Comparison of ENCODE assay signal across 32 cellular contexts in the genomic region with DNA sequence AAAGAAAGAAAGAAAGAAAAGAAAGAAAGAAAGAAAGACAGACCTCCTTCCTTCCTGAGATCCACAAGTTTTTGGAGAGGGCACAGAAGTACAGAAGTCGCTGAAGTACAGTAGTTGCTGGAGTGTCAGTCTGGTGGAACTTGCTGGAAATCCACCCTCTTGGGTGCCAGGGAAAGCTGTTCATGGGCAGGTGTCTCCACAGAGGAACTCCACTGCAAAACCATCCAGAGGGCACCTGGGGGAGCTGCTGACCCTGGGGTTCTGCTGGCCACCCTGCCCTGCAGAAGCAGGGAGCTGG.
"Had no signal": no experiment of that assay in that cellular context is flagged by ENCODE, and none has a peak within 500 bp of the region (broad histone marks: within the 10 kb centered on the region; RNA-seq: fewer than 3 reads in every experiment).

No MANE protein-coding gene starts in this region.

- H3K27ac ChIP-seq: brain microvascular endothelial cell, esophagus muscularis mucosa, foreskin keratinocyte, gastrocnemius medialis, heart left ventricle, WERI-Rb-1 had no signal

- H3K4me1 ChIP-seq: foreskin keratinocyte had no signal

- H3K27me3 ChIP-seq: brain microvascular endothelial cell, esophagus muscularis mucosa, foreskin keratinocyte, gastrocnemius medialis, heart left ventricle had no signal

- ATAC-seq: activated CD4-positive, CD25-positive, alpha-beta regulatory T cell treated with anti-CD3 and anti-CD28 coated beads, Interleukin-2, amount 50 U/mL, for 24 hours; activated CD8-positive, alpha-beta T cell treated with anti-CD3 and anti-CD28 coated beads for 36 hours; activated T-cell treated with anti-CD3 and anti-CD28 coated beads, Interleukin-2, amount 50 U/mL, for 4 hours; activated T-helper 17 cell treated with anti-CD3 and anti-CD28 coated beads, Interleukin-2, amount 50 U/mL, for 72 hours; effector memory CD8-positive, alpha-beta T cell; foreskin keratinocyte; gastrocnemius medialis; heart left ventricle had no signal

- H3K9me3 ChIP-seq: esophagus muscularis mucosa, gastrocnemius medialis, heart left ventricle had no signal

- H3K4me3 ChIP-seq: esophagus muscularis mucosa, gastrocnemius medialis, heart left ventricle had no signal

- DNase-seq: activated B cell treated with CpG ODN at 0.5 μM for 24 hours; activated CD4-positive, alpha-beta T cell treated with anti-CD3 and anti-CD28 coated beads for 48 hours; activated CD4-positive, alpha-beta T cell treated with anti-CD3 and anti-CD28 coated beads, Interleukin-2, amount 50 U/mL, for 1 hour; activated CD4-positive, alpha-beta T cell treated with anti-CD3 and anti-CD28 coated beads, Interleukin-2, amount 50 U/mL, for 48 hours; activated CD8-positive, alpha-beta memory T cell treated with anti-CD3 and anti-CD28 coated beads for 24 hours; activated CD8-positive, alpha-beta T cell treated with anti-CD3 and anti-CD28 coated beads for 36 hours; activated effector memory CD4-positive, alpha-beta T cell treated with Interleukin-2 at 50 U/mL for 16 hours; activated gamma-delta T cell treated with Interleukin-2 at 50 U/mL for 16 hours; activated naive CD4-positive, alpha-beta T cell treated with anti-CD3 and anti-CD28 coated beads, Interleukin-2, amount 50 U/mL, for 16 hours; activated naive CD4-positive, alpha-beta T cell treated with Interleukin-2 at 50 U/mL for 16 hours; activated T-cell treated with anti-CD3 and anti-CD28 coated beads, Interleukin-2, amount 50 U/mL, for 4 hours; amniotic stem cell; anterior cingulate cortex; brain microvascular endothelial cell; caudate nucleus; cortex of kidney; dermis blood vessel endothelial cell; effector CD4-positive, alpha-beta T cell; effector memory CD8-positive, alpha-beta T cell; erythroblast; foreskin keratinocyte; gastrocnemius medialis; glutamatergic neuron; heart left ventricle; T1000; WERI-Rb-1 had no signal

- H3K36me3 ChIP-seq: brain microvascular endothelial cell, WERI-Rb-1 had no signal

- FAIRE-seq: astrocyte, bronchial epithelial cell, colon had no signal
